Comparison of ENCODE assay signal across 11 cellular contexts in the genomic region with DNA sequence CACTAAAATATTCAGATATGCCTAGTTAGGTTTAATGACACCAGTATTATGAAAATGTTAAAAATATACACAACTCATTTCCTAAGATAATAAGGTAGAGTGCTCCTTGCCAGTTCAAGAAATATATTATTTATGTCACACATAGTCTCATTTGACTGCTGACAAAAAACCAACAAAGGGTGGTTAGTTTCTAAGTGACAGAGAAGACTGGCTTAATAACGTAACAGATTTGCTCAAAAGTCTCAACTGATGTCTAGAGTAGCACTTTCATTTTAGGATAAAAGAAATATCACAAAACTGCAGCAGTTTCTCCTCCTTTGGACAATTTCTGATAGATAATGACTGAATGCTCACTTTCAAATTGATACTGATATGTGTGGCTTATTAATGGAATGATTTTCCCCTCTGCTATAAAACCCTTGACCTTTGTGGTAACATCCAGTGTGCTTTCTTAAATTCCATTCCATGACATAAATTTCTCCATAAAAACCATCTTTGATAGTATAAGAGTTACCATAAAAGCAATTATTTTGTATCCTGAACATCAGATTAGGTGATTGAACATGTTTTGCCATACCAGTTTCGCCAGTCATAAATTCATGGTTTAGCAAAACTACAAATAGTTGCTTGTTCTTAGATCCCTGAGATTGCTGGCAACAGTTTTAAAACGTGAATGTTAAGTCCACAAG.
DNase-seq lines count a peak whose midpoint lies in the region; ATAC-seq and TF ChIP-seq lines count a peak whose summit lies in the region.
"Had no signal": no experiment of that assay in that cellular context is flagged by ENCODE, and none has a peak within 500 bp of the region (broad histone marks: within the 10 kb centered on the region; RNA-seq: fewer than 3 reads in every experiment).

No MANE protein-coding gene starts in this region.

- no peaks in the 10 kb centered on the region for H3K36me3 ChIP-seq in PC-3 (ENCODE audit: low read depth, low read length)
- no peaks in the 10 kb centered on the region for H3K36me3 ChIP-seq in left lung
- no peaks in the 10 kb centered on the region for H3K36me3 ChIP-seq in uterus
- H3K36me3 ChIP-seq: suprapubic skin had no signal

- peak overlapping the region; percentile 25 for H3K4me2 ChIP-seq in PC-3 (ENCODE audit: low read length)

- no peaks in the 10 kb centered on the region for H3F3A ChIP-seq in PC-3 (ENCODE audit: low read length, unreplicated experiment)

- CTCF ChIA-PET in PC-3 (lab: Charles Lee), result no interaction called here

- H3K79me2 ChIP-seq in PC-3 (ENCODE audit: low read length), result peaks cover 94% of the 10 kb centered on the region

- peak; percentile 48 for ATAC-seq in GM21723 (IDR thresholded peaks at IDR 0.05; ENCODE audit: unreplicated experiment)
- ATAC-seq in PC-3, result peak; percentile 47
- ATAC-seq in left lung, result no peak

- H4K20me1 ChIP-seq in PC-3 (ENCODE audit: low read length), result peaks cover 20% of the 10 kb centered on the region; the same call in 1 of the 2 replicates

- TF ChIP-seq CTCF in GM12865 (IDR thresholded peaks at IDR 0.05; ENCODE audit: insufficient read depth, low read depth, low read length, missing control alignments) (no peak), PC-3 (conservative IDR thresholded peaks at IDR 0.05; ENCODE audit: low read depth, low read length) (no peak), left lung (IDR thresholded peaks at IDR 0.05) (no peak), uterus (IDR thresholded peaks at IDR 0.05) (no peak)

- no peak overlapping the region for H2AFZ ChIP-seq in PC-3 (ENCODE audit: low read length)

- POLR2A ChIA-PET in PC-3 (lab: Charles Lee; ENCODE audit: unreplicated experiment), result no interaction called here

- intact Hi-C loops in PC-3 (cut with micrococcal nuclease), result no loop called here
- intact Hi-C loops in posterior vena cava (cut with DNase I), result loop anchor here in 1 of 2 donors (10.0 kb wide), 1 partner anchor 487 kb away; no protein-coding TSS in a partner anchor
- intact Hi-C loops in left lung (cut with DNase I), result no loop called here
- intact Hi-C loops in uterus (cut with DNase I; ENCODE audit: low total_unique reads), result no loop called here

- H3K9ac ChIP-seq in PC-3 (ENCODE audit: low read length), result no peak overlapping the region

- peaks cover 2 to 6% (median 3%) of the 10 kb centered on the region in 3 donors for H3K27me3 Mint-ChIP-seq in immature natural killer cell (ENCODE audit: low read depth in 3 of 3)

- H3K9me2 ChIP-seq in PC-3 (replicated peaks; ENCODE audit: low read length), result no peaks in the 10 kb centered on the region

- DNase-seq in GM12865 (ENCODE audit: low read depth) (peak; percentile 61), PC-3 (peak; percentile 92), immature natural killer cell (no peak), anterior cingulate cortex (lab: John Stamatoyannopoulos, UW) (no peak), posterior vena cava (ENCODE audit: low spot score) (no peak), left lung (no peak), uterus (no peak)
- DNase-seq: mammary epithelial cell, Right ventricle myocardium superior had no signal

- H3K36me3 Mint-ChIP-seq in immature natural killer cell, result no peaks in the 10 kb centered on the region

- H3K9me3 ChIP-seq in PC-3 (ENCODE audit: low read length) (no peaks in the 10 kb centered on the region), left lung (no peaks in the 10 kb centered on the region), uterus (no peaks in the 10 kb centered on the region)
- H3K9me3 ChIP-seq: suprapubic skin had no signal

- TF ChIP-seq POLR2A in uterus (IDR thresholded peaks at IDR 0.05), result no peak

- peak overlapping the region; percentile 15; the same call in 1 of the 2 replicates for H3K4me3 ChIP-seq in GM12865 (ENCODE audit: low read depth, low read length)
- H3K4me3 ChIP-seq in PC-3 (ENCODE audit: low read length), result 0 out of 2 replicates have a peak overlapping the region, but pooled peaks have one; percentile 0
- no peak overlapping the region for H3K4me3 ChIP-seq in left lung
- H3K4me3 ChIP-seq in uterus, result no peak overlapping the region
- H3K4me3 ChIP-seq: suprapubic skin had no signal

- peak overlapping the region in 2 of 5 donors; percentile 15 to 47 for H3K4me3 Mint-ChIP-seq in immature natural killer cell

- no TSS peak for BruUV-seq in PC-3 (replicated peaks; lab: Mats Ljungman, UMichigan)

- no peaks in the 10 kb centered on the region for H3K27me3 ChIP-seq in PC-3 (ENCODE audit: low read length)
- H3K27me3 ChIP-seq in left lung, result no peaks in the 10 kb centered on the region
- H3K27me3 ChIP-seq in uterus, result no peaks in the 10 kb centered on the region
- H3K27me3 ChIP-seq: suprapubic skin had no signal

- H3K4me1 ChIP-seq in PC-3 (ENCODE audit: insufficient read depth, low read length) (peaks cover 36% of the 10 kb centered on the region), left lung (peaks cover 12 to 26% of the 10 kb centered on the region in 2 donors), uterus (peaks cover 0 to 10% of the 10 kb centered on the region in 2 donors)

- H3K4me1 Mint-ChIP-seq in immature natural killer cell, result peaks cover 27 to 66% of the 10 kb centered on the region in 2 donors

- H3K27ac Mint-ChIP-seq in immature natural killer cell, result peak overlapping the region in 5 of 6 donors; percentile 1 to 81 (median 53)

- H3K27ac ChIP-seq in PC-3 (ENCODE audit: low read length) (peak overlapping the region; percentile 38), left lung (no peak overlapping the region), uterus (peak overlapping the region in 1 of 2 donors; percentile 43)
- H3K27ac ChIP-seq: suprapubic skin had no signal

- no peaks in the 10 kb centered on the region for H3K9me3 Mint-ChIP-seq in immature natural killer cell

Comparison
In these comparisons a context has a peak if more than half of its experiments do, and no peak if none do; other contexts are left out.
1. DNase-seq: peak in GM12865 (single experiment) and PC-3 (single experiment); none in immature natural killer cell (0 of 3), anterior cingulate cortex (0 of 58), posterior vena cava (single experiment), left lung (0 of 2) and uterus (0 of 2).
2. H3K4me3 ChIP-seq: peak in GM12865 (single experiment) and PC-3 (single experiment); none in left lung (0 of 2) and uterus (0 of 2).